In genomic region chr12:49296836-49297694, GRCh38 we compare ENCODE assay signal across 8 cellular contexts. TPM values are rescaled to one million over a fixed set of nuclear protein-coding genes. Genes with fewer than 3 reads are reported as not detected.
DNase-seq lines count a peak whose midpoint lies in the region; ATAC-seq and TF ChIP-seq lines count a peak whose summit lies in the region.

No MANE protein-coding gene starts in this region.

- H3K27ac ChIP-seq in hepatocyte = no peak overlapping the region

- WGBS in hepatocyte (ENCODE audit: low lambda C conversion rate, missing lambda C conversion rate) = 8% methylated on average over 66 of the region's 77 CpGs

- H3K4me1 Mint-ChIP-seq in activated T-cell treated with anti-CD3 and anti-CD28 coated beads, Interleukin-2, amount 50 U/mL, for 24 hours (ENCODE audit: low read depth) = peaks cover 22% of the 10 kb centered on the region

- peaks cover 15% of the 10 kb centered on the region for H3K4me1 ChIP-seq in hepatocyte (ENCODE audit: insufficient read depth)

- H3K9me3 Mint-ChIP-seq in activated T-cell treated with anti-CD3 and anti-CD28 coated beads, Interleukin-2, amount 50 U/mL, for 24 hours = no peaks in the 10 kb centered on the region

- no peak overlapping the region for H2AFZ ChIP-seq in hepatocyte

- H4K20me1 ChIP-seq in hepatocyte (ENCODE audit: insufficient read depth, poor library complexity, severe bottlenecking) = no peaks in the 10 kb centered on the region

- no peaks in the 10 kb centered on the region for H3K36me3 Mint-ChIP-seq in activated T-cell treated with anti-CD3 and anti-CD28 coated beads, Interleukin-2, amount 50 U/mL, for 24 hours (ENCODE audit: low read depth)

- H3K36me3 ChIP-seq in hepatocyte (replicated peaks; ENCODE audit: insufficient read depth, low read depth) = no peaks in the 10 kb centered on the region

- H3K4me3 ChIP-seq in hepatocyte = no peak overlapping the region

- H3K27ac Mint-ChIP-seq in activated T-cell treated with anti-CD3 and anti-CD28 coated beads, Interleukin-2, amount 50 U/mL, for 24 hours = no peak overlapping the region

- H3K27me3 Mint-ChIP-seq in activated T-cell treated with anti-CD3 and anti-CD28 coated beads, Interleukin-2, amount 50 U/mL, for 24 hours = peaks cover 69% of the 10 kb centered on the region

- no peaks in the 10 kb centered on the region for H3K9me2 ChIP-seq in hepatocyte (replicated peaks; ENCODE audit: insufficient read depth)

- H3K79me2 ChIP-seq in hepatocyte = no peaks in the 10 kb centered on the region

- peak overlapping the region; percentile 47 for H3K4me3 Mint-ChIP-seq in activated T-cell treated with anti-CD3 and anti-CD28 coated beads, Interleukin-2, amount 50 U/mL, for 24 hours

- ATAC-seq in GM21825 (IDR thresholded peaks at IDR 0.05; ENCODE audit: unreplicated experiment) = no peak

- H3K4me2 ChIP-seq in hepatocyte = peak overlapping the region; percentile 84

- DNase-seq in SIG-M5 treated with dmso at 0.1 percent for 504 hours (lab: John Stamatoyannopoulos, UW; ENCODE audit: unreplicated experiment) (peak; percentile 70), SIG-M5 (lab: John Stamatoyannopoulos, UW) (no peak), NCI-H510A treated with DMSO at 0.1 percent for 48 hours (lab: John Stamatoyannopoulos, UW) (peak; percentile 72), hepatocyte (ENCODE audit: low spot score) (peak; percentile 59), midbrain (lab: John Stamatoyannopoulos, UW) (no peak)
- peak; percentile 58 for DNase-seq in activated T-cell treated with anti-CD3 and anti-CD28 coated beads, Interleukin-2, amount 50 U/mL, for 24 hours
- peak; percentile 62 for DNase-seq in stimulated activated CD8-positive, alpha-beta memory T cell treated with anti-CD3 and anti-CD28 coated beads, Interleukin-4, amount 100 ng/mL, for 48 hours

- peaks cover 63% of the 10 kb centered on the region for H3K27me3 ChIP-seq in hepatocyte

- no peaks in the 10 kb centered on the region for H3K9me3 ChIP-seq in hepatocyte (ENCODE audit: low read depth)

- peak; percentile 5 for TF ChIP-seq CTCF in hepatocyte (IDR thresholded peaks at IDR 0.05; ENCODE audit: poor library complexity)

RNA-seq across cellular contexts. Expression of gene PRPH, which starts 2.1 kb away (rescaled TPM):
- 0.70 and 1.1 TPM in 2 replicates for total RNA-seq in hepatocyte
- polyA plus RNA-seq in hepatocyte = 1.3 and 1.7 TPM in 2 replicates

RNA-seq across cellular contexts. Expression of gene TROAP, which starts 26.0 kb away (rescaled TPM):
- 3.4 and 4.1 TPM in 2 replicates for total RNA-seq in hepatocyte
- 8.0 and 12.5 TPM in 2 replicates for polyA plus RNA-seq in hepatocyte

RNA-seq across cellular contexts. Expression of gene TUBA1C, which starts 32.2 kb away (rescaled TPM):
- total RNA-seq in hepatocyte = 422 and 528 TPM in 2 replicates
- 198 and 252 TPM in 2 replicates for polyA plus RNA-seq in hepatocyte

RNA-seq across cellular contexts. Expression of gene C1QL4, which starts 39.9 kb away (rescaled TPM):
- not detected in 2 replicates for total RNA-seq in hepatocyte
- not detected in 2 replicates for polyA plus RNA-seq in hepatocyte

RNA-seq across cellular contexts. Expression of gene DNAJC22, which starts 49.6 kb away (rescaled TPM):
- total RNA-seq in hepatocyte = 28.3 and 30.7 TPM in 2 replicates
- polyA plus RNA-seq in hepatocyte = 16.1 and 17.8 TPM in 2 replicates

Comparison
In these comparisons a context has a peak if more than half of its experiments do, and no peak if none do; other contexts are left out.
1. DNase-seq: peak in SIG-M5 treated with dmso at 0.1 percent for 504 hours (single experiment), NCI-H510A treated with DMSO at 0.1 percent for 48 hours (single experiment), activated T-cell treated with anti-CD3 and anti-CD28 coated beads, Interleukin-2, amount 50 U/mL, for 24 hours (single experiment), hepatocyte (single experiment) and stimulated activated CD8-positive, alpha-beta memory T cell treated with anti-CD3 and anti-CD28 coated beads, Interleukin-4, amount 100 ng/mL, for 48 hours (single experiment); none in SIG-M5 (single experiment) and midbrain (single experiment).